In genomic region chr5:74945561-74946165, GRCh38 we compare ENCODE assay signal across 10 cellular contexts.
DNase-seq lines count a peak whose midpoint lies in the region; ATAC-seq, FAIRE-seq and TF ChIP-seq lines count a peak whose summit lies in the region.
"Had no signal": no experiment of that assay in that cellular context is flagged by ENCODE, and none has a peak within 500 bp of the region (broad histone marks: within the 10 kb centered on the region; RNA-seq: fewer than 3 reads in every experiment).

No MANE protein-coding gene starts in this region.

- H3K9ac ChIP-seq in GM12878 (ENCODE audit: control insufficient read depth, insufficient read depth, low read length) (no peak overlapping the region), endodermal cell (ENCODE audit: extremely low read depth, low read length, poor library complexity, severe bottlenecking) (no peak overlapping the region)

- no TSS peak for BruUV-seq in GM12878 (replicated peaks; lab: Mats Ljungman, UMichigan)

- no peaks in the 10 kb centered on the region for H4K20me1 ChIP-seq in GM12878 (ENCODE audit: control insufficient read depth, insufficient read depth)

- FAIRE-seq in GM12892 (lab: Jason Lieb, UNC), result peak; percentile 93
- FAIRE-seq in GM12878 (lab: Jason Lieb, UNC), result no peak

- H3K4me1 Mint-ChIP-seq in endodermal cell, result peaks cover 23% of the 10 kb centered on the region

- no peak overlapping the region for H3K27ac ChIP-seq in GM12878 (ENCODE audit: control insufficient read depth, insufficient read depth)
- H3K27ac ChIP-seq in endodermal cell (ENCODE audit: low read depth, low read length), result no peak overlapping the region

- TF ChIP-seq CTCF in GM20000 (IDR thresholded peaks at IDR 0.05; ENCODE audit: extremely low read depth, missing control alignments), result no peak
- 0 out of 6 replicates have a peak, but pooled peaks of 1 of the 3 experiments have one; percentile 4 for TF ChIP-seq CTCF in GM12878 (IDR thresholded peaks at IDR 0.05 in 2 of 3, conservative IDR thresholded peaks at IDR 0.05 in 1 of 3; ENCODE audit: control insufficient read depth in 2 of 3, extremely low read depth in 1 of 3, insufficient read depth in 1 of 3, low read depth in 3 of 3, low read length in 3 of 3)
- TF ChIP-seq CTCF in endodermal cell (conservative IDR thresholded peaks at IDR 0.05), result no peak

- H3K27me3 ChIP-seq in GM12878 (replicated peaks in 1 of 2; ENCODE audit: control insufficient read depth in 2 of 2, insufficient read depth in 2 of 2, low read length in 1 of 2) (peaks cover 0 to 3% of the 10 kb centered on the region in 2 experiments; a peak in 1 of 4 replicates), endodermal cell (ENCODE audit: control insufficient read depth, insufficient read depth, low read length, poor library complexity, severe bottlenecking) (no peaks in the 10 kb centered on the region)

- H3K9me3 ChIP-seq in GM12878 (replicated peaks; ENCODE audit: control insufficient read depth, insufficient read depth, low read length), result no peaks in the 10 kb centered on the region
- H3K9me3 ChIP-seq in endodermal cell (ENCODE audit: control insufficient read depth, low read length), result no peaks in the 10 kb centered on the region

- no peak for TF ChIP-seq EP300 in GM12878 (IDR thresholded peaks at IDR 0.05; ENCODE audit: borderline replicate concordance in 1 of 2, control insufficient read depth in 1 of 2, low read depth in 2 of 2, low read length in 2 of 2)

- CTCF ChIA-PET in GM12878 (lab: Yijun Ruan, JAX), result interaction anchor here (0.6 kb wide), 1 partner anchor 1359 kb away, joined by 4 read pairs; no protein-coding TSS in a partner anchor

- H3K36me3 Mint-ChIP-seq in endodermal cell (ENCODE audit: low read depth), result no peaks in the 10 kb centered on the region

- no peak overlapping the region for H3K27ac Mint-ChIP-seq in endodermal cell

- TF ChIP-seq POLR2A in GM12892 (IDR thresholded peaks at IDR 0.05; ENCODE audit: low read depth, low read length) (no peak), GM12878 (IDR thresholded peaks at IDR 0.05; ENCODE audit: low read depth, low read length) (no peak)

- SMC1A ChIA-PET in GM12878 (lab: Charles Lee; ENCODE audit: uncharacterized antibody, unreplicated experiment), result no interaction called here

- peak; percentile 67 for ATAC-seq in HG03457 (IDR thresholded peaks at IDR 0.05; ENCODE audit: unreplicated experiment)
- ATAC-seq in GM12878, result peak; percentile 94

- RAD21 ChIA-PET in GM12878 (lab: Charles Lee; ENCODE audit: unreplicated experiment), result no interaction called here

- H3K9me3 Mint-ChIP-seq in endodermal cell, result no peaks in the 10 kb centered on the region

- POLR2A ChIA-PET in GM12878 (lab: Charles Lee), result no interaction called here

- H3K4me3 ChIP-seq in GM12878 (no peak overlapping the region), endodermal cell (ENCODE audit: low read length) (no peak overlapping the region)

- no peak overlapping the region for H2AFZ ChIP-seq in GM12878 (ENCODE audit: control insufficient read depth, low read depth, low read length)

- 0 out of 2 replicates have a peak, but pooled peaks have one; percentile 2 for TF ChIP-seq RAD21 in GM12878 (IDR thresholded peaks at IDR 0.05; ENCODE audit: insufficient read depth, low read depth, low read length)

- H3K27me3 Mint-ChIP-seq in endodermal cell (ENCODE audit: insufficient read depth), result no peaks in the 10 kb centered on the region

- in situ Hi-C loops in GM12878 (cut with MboI), result no loop called here

- intact Hi-C loops in GM12878 (cut with micrococcal nuclease; ENCODE audit: unreplicated experiment), result no loop called here

- H3K4me1 ChIP-seq in GM12878 (ENCODE audit: control insufficient read depth, insufficient read depth, low read length), result no peaks in the 10 kb centered on the region
- no peaks in the 10 kb centered on the region for H3K4me1 ChIP-seq in endodermal cell (ENCODE audit: control insufficient read depth, insufficient read depth, low read length)

- H3K36me3 ChIP-seq in GM12878 (ENCODE audit: control insufficient read depth in 2 of 2, insufficient read depth in 2 of 2, low read length in 1 of 2) (no peaks in the 10 kb centered on the region), endodermal cell (ENCODE audit: control insufficient read depth, insufficient read depth, low read length) (no peaks in the 10 kb centered on the region)

- H3K4me2 ChIP-seq in GM12878 (ENCODE audit: control insufficient read depth, insufficient read depth), result peak overlapping the region; percentile 2; the same call in 1 of the 2 replicates

- no peaks in the 10 kb centered on the region for H3K79me2 ChIP-seq in GM12878 (ENCODE audit: control insufficient read depth, insufficient read depth, low read length)

- no peak overlapping the region for H3K4me3 Mint-ChIP-seq in endodermal cell

- WGBS in GM12878 (ENCODE audit: insufficient coverage, insufficient replicate concordance, low lambda C conversion rate, missing lambda C conversion rate), result 3% methylated on average over 4 of the region's 4 CpGs
- WGBS in endodermal cell (ENCODE audit: insufficient coverage in 1 of 2, insufficient read length in 1 of 2), 2 experiments, result 87 to 96% methylated on average over 4 of the region's 4 CpGs

- DNase-seq in GM12892 (ENCODE audit: insufficient read length) (no peak), GM20000 (ENCODE audit: low spot score) (peak; percentile 14), GM12878 (ENCODE audit: low read depth, low spot score) (peak; percentile 27), DMS 273 treated with DMSO at 0.1 percent for 48 hours (lab: John Stamatoyannopoulos, UW) (no peak), endodermal cell (no peak), NCI-H2107 treated with DMSO at 0.1 percent for 48 hours (lab: John Stamatoyannopoulos, UW; ENCODE audit: unreplicated experiment) (no peak)
- no peak for DNase-seq in central memory CD4-positive, alpha-beta T cell
- DNase-seq: effector CD4-positive, alpha-beta T cell; GOT3 had no signal

TF ChIP-seq in GM12878, 131 proteins besides CTCF, POLR2A, EP300 and RAD21 (continues in another document):
- TF ChIP-seq RUNX3 (IDR thresholded peaks at IDR 0.05; ENCODE audit: low read length), result peak; percentile 86
- no peak for TF ChIP-seq ZNF687 (IDR thresholded peaks at IDR 0.05)
- 0 out of 2 replicates have a peak, but pooled peaks have one; percentile 32 for TF ChIP-seq DPF2 (IDR thresholded peaks at IDR 0.05)
- no peak for TF ChIP-seq HDGF (IDR thresholded peaks at IDR 0.05)
- TF ChIP-seq PML (IDR thresholded peaks at IDR 0.05; ENCODE audit: low read length), result no peak
- TF ChIP-seq KDM1A (IDR thresholded peaks at IDR 0.05; ENCODE audit: borderline replicate concordance), result no peak
- TF ChIP-seq, protein P1, sequence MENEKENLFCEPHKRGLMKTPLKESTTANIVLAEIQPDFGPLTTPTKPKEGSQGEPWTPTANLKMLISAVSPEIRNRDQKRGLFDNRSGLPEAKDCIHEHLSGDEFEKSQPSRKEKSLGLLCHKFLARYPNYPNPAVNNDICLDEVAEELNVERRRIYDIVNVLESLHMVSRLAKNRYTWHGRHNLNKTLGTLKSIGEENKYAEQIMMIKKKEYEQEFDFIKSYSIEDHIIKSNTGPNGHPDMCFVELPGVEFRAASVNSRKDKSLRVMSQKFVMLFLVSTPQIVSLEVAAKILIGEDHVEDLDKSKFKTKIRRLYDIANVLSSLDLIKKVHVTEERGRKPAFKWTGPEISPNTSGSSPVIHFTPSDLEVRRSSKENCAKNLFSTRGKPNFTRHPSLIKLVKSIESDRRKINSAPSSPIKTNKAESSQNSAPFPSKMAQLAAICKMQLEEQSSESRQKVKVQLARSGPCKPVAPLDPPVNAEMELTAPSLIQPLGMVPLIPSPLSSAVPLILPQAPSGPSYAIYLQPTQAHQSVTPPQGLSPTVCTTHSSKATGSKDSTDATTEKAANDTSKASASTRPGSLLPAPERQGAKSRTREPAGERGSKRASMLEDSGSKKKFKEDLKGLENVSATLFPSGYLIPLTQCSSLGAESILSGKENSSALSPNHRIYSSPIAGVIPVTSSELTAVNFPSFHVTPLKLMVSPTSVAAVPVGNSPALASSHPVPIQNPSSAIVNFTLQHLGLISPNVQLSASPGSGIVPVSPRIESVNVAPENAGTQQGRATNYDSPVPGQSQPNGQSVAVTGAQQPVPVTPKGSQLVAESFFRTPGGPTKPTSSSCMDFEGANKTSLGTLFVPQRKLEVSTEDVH (IDR thresholded peaks at IDR 0.05; ENCODE audit: low read depth, partially characterized antibody), result no peak
- no peak for TF ChIP-seq PAX8 (IDR thresholded peaks at IDR 0.05)
- TF ChIP-seq RB1 (IDR thresholded peaks at IDR 0.05; ENCODE audit: borderline replicate concordance), result no peak
- peak; percentile 39; the same call in 1 of the 2 replicates for TF ChIP-seq IKZF1 (conservative IDR thresholded peaks at IDR 0.05)

Comparison
In these comparisons a context has a peak if more than half of its experiments do, and no peak if none do; other contexts are left out.
1. DNase-seq: peak in GM20000 (single experiment) and GM12878 (single experiment); none in GM12892 (single experiment), DMS 273 treated with DMSO at 0.1 percent for 48 hours (single experiment), endodermal cell (single experiment), central memory CD4-positive, alpha-beta T cell (single experiment) and NCI-H2107 treated with DMSO at 0.1 percent for 48 hours (single experiment).